ENCODE assay signal across 8 cellular contexts in the genomic region with DNA sequence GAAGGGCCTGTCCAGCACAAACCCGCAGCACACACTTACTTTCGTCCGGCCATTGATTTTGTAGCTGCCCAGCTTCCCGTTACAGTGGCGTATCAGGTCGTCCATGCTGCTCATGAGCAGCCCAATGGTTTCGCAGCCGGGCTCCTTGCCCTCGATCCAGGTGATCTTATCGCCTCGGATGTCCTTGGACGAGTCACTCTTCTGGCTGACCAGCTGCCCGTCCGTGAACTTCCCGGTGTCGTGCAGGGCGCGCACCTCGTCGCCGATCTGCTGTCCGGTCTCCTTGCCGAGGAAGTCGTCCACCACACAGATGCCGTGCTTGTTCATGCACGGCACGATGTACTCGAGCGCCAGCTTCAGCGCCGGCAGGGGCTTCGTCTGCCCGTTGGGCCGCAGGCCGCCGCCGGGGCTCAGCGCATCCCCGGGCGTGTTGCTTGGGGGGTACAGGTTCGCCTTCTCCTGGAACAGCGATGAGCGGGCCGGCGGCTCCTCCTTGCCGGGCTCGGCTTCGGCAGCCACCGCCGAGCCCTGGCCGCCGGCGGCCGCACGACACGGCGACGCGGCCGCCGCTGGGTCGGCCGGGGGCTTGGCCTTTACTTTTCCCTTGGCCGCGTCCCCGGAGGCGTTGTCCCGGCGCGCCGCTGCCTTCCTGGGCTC. TPM values are rescaled to one million over a fixed set of nuclear protein-coding genes. Genes with fewer than 3 reads are reported as not detected.
DNase-seq lines count a peak whose midpoint lies in the region; FAIRE-seq and TF ChIP-seq lines count a peak whose summit lies in the region.

No MANE protein-coding gene starts in this region.

- peaks cover 10% of the 10 kb centered on the region for H3K4me1 ChIP-seq in ectodermal cell (ENCODE audit: control insufficient read depth, insufficient read depth, low read length)

- peak overlapping the region; percentile 65 for H3K4me3 ChIP-seq in MG63
- H3K4me3 ChIP-seq in ectodermal cell (ENCODE audit: insufficient read depth, low read depth, low read length), result peak overlapping the region; percentile 58

- H3K9me3 ChIP-seq in MG63 (no peaks in the 10 kb centered on the region), ectodermal cell (ENCODE audit: control insufficient read depth, low read length) (no peaks in the 10 kb centered on the region)

- DNase-seq in GM03348 (ENCODE audit: low spot score), result peak; percentile 42
- no peak for DNase-seq in H54 (ENCODE audit: insufficient read length, low spot score)
- DNase-seq in MG63, result peak; percentile 54
- DNase-seq in activated CD4-positive, alpha-beta T cell treated with anti-CD3 and anti-CD28 coated beads, Interleukin-2, amount 50 U/mL, for 24 hours (ENCODE audit: low read depth in 1 of 2, low spot score in 1 of 2), result peak; percentile 9 to 12
- peak; percentile 63 to 67 for DNase-seq in lung microvascular endothelial cell (ENCODE audit: low read depth in 2 of 2)
- DNase-seq in stimulated activated CD8-positive, alpha-beta memory T cell treated with anti-CD3 and anti-CD28 coated beads, Interleukin-7, amount 100 ng/mL, for 48 hours (ENCODE audit: extremely low read depth in 1 of 2, low read depth in 1 of 2), result peak; percentile 10 to 21
- no peak for DNase-seq in effector CD8-positive, alpha-beta T cell (lab: John Stamatoyannopoulos, UW)

- no peak for FAIRE-seq in H54 (lab: Jason Lieb, UNC)

- TF ChIP-seq POLR2A in H54 (IDR thresholded peaks at IDR 0.05; ENCODE audit: low read depth, low read length), result peak; percentile 39; the same call in 1 of the 2 replicates

- WGBS in ectodermal cell, 2 experiments, result 0% methylated on average over 71 of the region's 71 CpGs

- H3K27me3 ChIP-seq in MG63, result no peaks in the 10 kb centered on the region
- peaks cover 74% of the 10 kb centered on the region for H3K27me3 ChIP-seq in ectodermal cell (ENCODE audit: control insufficient read depth, insufficient read depth, low read length, poor library complexity, severe bottlenecking)

- H3K27ac ChIP-seq in ectodermal cell (ENCODE audit: insufficient read depth, low read depth, low read length, poor library complexity, severe bottlenecking), result no peak overlapping the region

- H3K36me3 ChIP-seq in MG63 (peaks cover 21% of the 10 kb centered on the region), ectodermal cell (ENCODE audit: control insufficient read depth, insufficient read depth, low read length) (no peaks in the 10 kb centered on the region)

RNA-seq across cellular contexts. Expression of a gene that starts 1.0 kb away (rescaled TPM):
- 32.7 and 37.4 TPM in 2 replicates for total RNA-seq in MG63 (2014; rRNA removed; shearing (Covaris generic); ENCODE audit: low replicate concordance)
- polyA plus RNA-seq in ectodermal cell (2013, experiment 1 of 4), result 6.0 TPM
- polyA plus RNA-seq in ectodermal cell (2013, experiment 2 of 4), result 4.9 TPM
- polyA plus RNA-seq in ectodermal cell (2013, experiment 3 of 4), result 8.1 TPM
- polyA plus RNA-seq in ectodermal cell (2013, experiment 4 of 4), result 8.7 TPM
- total RNA-seq in lung microvascular endothelial cell, result 48.8 and 71.6 TPM in 2 replicates

Comparison
In these comparisons a context has a peak if more than half of its experiments do, and no peak if none do; other contexts are left out.
1. DNase-seq: peak in GM03348 (single experiment), MG63 (single experiment), activated CD4-positive, alpha-beta T cell treated with anti-CD3 and anti-CD28 coated beads, Interleukin-2, amount 50 U/mL, for 24 hours (2 of 2), lung microvascular endothelial cell (2 of 2) and stimulated activated CD8-positive, alpha-beta memory T cell treated with anti-CD3 and anti-CD28 coated beads, Interleukin-7, amount 100 ng/mL, for 48 hours (2 of 2); none in H54 (single experiment) and effector CD8-positive, alpha-beta T cell (single experiment).